1 cellular context compared by ENCODE assay signal in genomic region chr10:96129387-96130325, GRCh38.
TF ChIP-seq lines count a peak whose summit lies in the region.

Gene ZNF518A (plus strand): TSS chr10:96130297. CDS start chr10:96156323, 26,026 bp downstream.

TF ChIP-seq in HEK293, 187 proteins besides CTCF, POLR2A, EP300 and RAD21 (continued from another document and continues in another):
- TF ChIP-seq TRIM28 (IDR thresholded peaks at IDR 0.05; ENCODE audit: borderline replicate concordance, low read length) (peak; percentile 90), ZNF692 (tag by site-specific recombination; IDR thresholded peaks at IDR 0.05) (peak; percentile 85; the same call in 1 of the 2 replicates), ZNF174 (tag by site-specific recombination; IDR thresholded peaks at IDR 0.05) (0 out of 2 replicates have a peak, but pooled peaks have one; percentile 24), ZSCAN4 (tag by site-specific recombination; IDR thresholded peaks at IDR 0.05) (no peak; the same call in 1 of the 2 replicates), BCL6B (tag by site-specific recombination; IDR thresholded peaks at IDR 0.05) (no peak), SALL2 (tag by site-specific recombination; IDR thresholded peaks at IDR 0.05; ENCODE audit: borderline replicate concordance) (no peak), GLI4 (tag by site-specific recombination; IDR thresholded peaks at IDR 0.05) (peak; percentile 90; the same call in 1 of the 2 replicates), ZNF157 (tag by site-specific recombination; IDR thresholded peaks at IDR 0.05) (no peak), ZSCAN5A (tag by site-specific recombination; IDR thresholded peaks at IDR 0.05) (peak; percentile 71; the same call in 1 of the 2 replicates), ZNF426 (tag by site-specific recombination; IDR thresholded peaks at IDR 0.05) (no peak), ZNF514 (tag by site-specific recombination; IDR thresholded peaks at IDR 0.05) (no peak), ZNF26 (tag by site-specific recombination; IDR thresholded peaks at IDR 0.05) (no peak), ZBTB11 (tag by site-specific recombination; conservative IDR thresholded peaks at IDR 0.05; ENCODE audit: low read depth) (peak; percentile 91), ZNF274 (IDR thresholded peaks at IDR 0.05; ENCODE audit: low read length) (no peak), ZNF274 (tag by site-specific recombination; IDR thresholded peaks at IDR 0.05; ENCODE audit: borderline replicate concordance) (no peak), ZBTB21 (tag by site-specific recombination; IDR thresholded peaks at IDR 0.05) (peak; percentile 52), ZNF394 (tag by site-specific recombination; IDR thresholded peaks at IDR 0.05; ENCODE audit: borderline replicate concordance) (peak; percentile 80; the same call in 1 of the 2 replicates), ZNF292 (tag by site-specific recombination; IDR thresholded peaks at IDR 0.05; ENCODE audit: borderline replicate concordance, low read depth) (no peak), KLF10 (tag by site-specific recombination; IDR thresholded peaks at IDR 0.05) (0 out of 2 replicates have a peak, but pooled peaks have one; percentile 7), REPIN1 (tag by site-specific recombination; IDR thresholded peaks at IDR 0.05; ENCODE audit: low read depth) (no peak), HOXD13 (CRISPR knock-in tag; IDR thresholded peaks at IDR 0.05; ENCODE audit: borderline replicate concordance) (no peak), ZNF138 (tag by site-specific recombination; IDR thresholded peaks at IDR 0.05; ENCODE audit: borderline replicate concordance) (no peak), ATF2 (tag by site-specific recombination; IDR thresholded peaks at IDR 0.05; ENCODE audit: low read depth) (no peak), ZNF510 (tag by site-specific recombination; IDR thresholded peaks at IDR 0.05; ENCODE audit: insufficient replicate concordance) (no peak), ELK4 (IDR thresholded peaks at IDR 0.05; ENCODE audit: borderline replicate concordance, low read depth, low read length) (peak; percentile 86), ZNF776 (tag by site-specific recombination; IDR thresholded peaks at IDR 0.05; ENCODE audit: borderline replicate concordance) (no peak), ZNF211 (tag by site-specific recombination; IDR thresholded peaks at IDR 0.05; ENCODE audit: low read depth) (no peak), ZNF558 (tag by site-specific recombination; IDR thresholded peaks at IDR 0.05) (no peak; the same call in 1 of the 2 replicates), ZNF677 (tag by site-specific recombination; IDR thresholded peaks at IDR 0.05) (no peak), ZNF37A (tag by site-specific recombination; IDR thresholded peaks at IDR 0.05) (no peak), ZNF785 (tag by site-specific recombination; IDR thresholded peaks at IDR 0.05) (no peak; the same call in 1 of the 2 replicates), ZNF391 (tag by site-specific recombination; IDR thresholded peaks at IDR 0.05; ENCODE audit: borderline replicate concordance, low read depth) (peak; percentile 78; the same call in 1 of the 2 replicates), ZNF488 (tag by site-specific recombination; IDR thresholded peaks at IDR 0.05) (no peak), SP3 (tag by site-specific recombination; IDR thresholded peaks at IDR 0.05) (peak; percentile 61; the same call in 1 of the 2 replicates), ZNF747 (tag by site-specific recombination; IDR thresholded peaks at IDR 0.05) (no peak), ZNF501 (tag by site-specific recombination; IDR thresholded peaks at IDR 0.05) (peak; percentile 91), KLF16 (tag by site-specific recombination; IDR thresholded peaks at IDR 0.05) (no peak; the same call in none of the 2 replicates), ZNF350 (tag by site-specific recombination; IDR thresholded peaks at IDR 0.05) (peak; percentile 72; the same call in 1 of the 2 replicates), ZIC2 (tag by site-specific recombination; IDR thresholded peaks at IDR 0.05) (no peak; the same call in 1 of the 2 replicates), ZNF121 (tag by site-specific recombination; IDR thresholded peaks at IDR 0.05) (0 out of 2 replicates have a peak, but pooled peaks have one; percentile 48), ZNF398 (tag by site-specific recombination; IDR thresholded peaks at IDR 0.05) (no peak), ZNF214 (tag by site-specific recombination; IDR thresholded peaks at IDR 0.05; ENCODE audit: borderline replicate concordance) (no peak), ZEB2 (tag by site-specific recombination; IDR thresholded peaks at IDR 0.05) (peak; percentile 98), ZNF664 (tag by site-specific recombination; IDR thresholded peaks at IDR 0.05) (peak; percentile 67; the same call in 1 of the 2 replicates), MEIS1 (CRISPR knock-in tag; IDR thresholded peaks at IDR 0.05; ENCODE audit: borderline replicate concordance) (no peak), ZNF2 (tag by site-specific recombination; IDR thresholded peaks at IDR 0.05) (peak; percentile 89), ZSCAN30 (tag by site-specific recombination; IDR thresholded peaks at IDR 0.05) (peak; percentile 94), ZFP69B (tag by site-specific recombination; IDR thresholded peaks at IDR 0.05) (peak; percentile 66; the same call in 1 of the 2 replicates)
